19 cellular contexts compared by ENCODE assay signal in the genomic region with DNA sequence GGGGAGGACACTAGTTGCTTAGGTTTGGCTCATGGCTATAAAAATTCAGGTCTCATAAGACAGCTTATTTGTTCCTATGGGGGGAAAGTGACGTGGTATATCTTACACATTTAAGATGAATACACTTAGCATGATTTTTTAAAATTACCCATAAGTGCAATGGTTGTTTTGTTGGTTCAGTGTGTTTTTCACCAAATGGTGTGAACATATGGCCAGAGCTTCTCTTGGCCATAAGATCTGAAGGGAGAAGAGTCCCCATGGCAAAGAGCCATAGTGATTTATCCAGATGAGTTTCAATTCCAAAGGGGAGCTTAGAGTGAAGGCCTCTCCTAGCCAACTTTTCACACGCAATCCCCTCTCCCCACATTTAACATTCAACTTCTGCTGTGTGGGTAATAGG.
"Had no signal": no experiment of that assay in that cellular context is flagged by ENCODE, and none has a peak within 500 bp of the region (broad histone marks: within the 10 kb centered on the region; RNA-seq: fewer than 3 reads in every experiment).

No MANE protein-coding gene starts in this region.

- H3K9me3 ChIP-seq: gastrocnemius medialis, heart right ventricle, psoas muscle, right lobe of liver, testis, tibial nerve, upper lobe of right lung, vagina had no signal

- H3K4me3 ChIP-seq: gastrocnemius medialis, heart right ventricle, psoas muscle, right lobe of liver, testis, tibial nerve, upper lobe of right lung, vagina had no signal

- H3K27me3 ChIP-seq: gastrocnemius medialis, heart right ventricle, right lobe of liver, testis, tibial nerve, upper lobe of right lung, vagina had no signal

- DNase-seq: effector CD8-positive, alpha-beta T cell; gastrocnemius medialis; heart right ventricle; hypothalamus; mammary epithelial cell; naive thymus-derived CD4-positive, alpha-beta T cell; nephron progenitor cell; psoas muscle; retina; right lobe of liver; stimulated activated CD4-positive, alpha-beta T cell treated with anti-CD3 and anti-CD28 coated beads, Interleukin-15, amount 100 ng/mL, for 24 hours; stimulated activated CD4-positive, alpha-beta T cell treated with anti-CD3 and anti-CD28 coated beads, Interleukin-1b, Interleukin-23, amount 100 ng/mL, for 48 hours; stimulated activated CD4-positive, alpha-beta T cell treated with anti-CD3 and anti-CD28 coated beads, Interleukin-4, amount 100 ng/mL, for 24 hours; testis; upper lobe of right lung had no signal

- H3K4me1 ChIP-seq: right lobe of liver, testis, upper lobe of right lung had no signal

- H3K27ac ChIP-seq: gastrocnemius medialis, heart right ventricle, psoas muscle, right lobe of liver, testis, tibial nerve, upper lobe of right lung, vagina had no signal

- H3K36me3 ChIP-seq: gastrocnemius medialis, heart right ventricle, right lobe of liver, tibial nerve, upper lobe of right lung, vagina had no signal

- ATAC-seq: gastrocnemius medialis; heart right ventricle; left lobe of liver; naive thymus-derived CD4-positive, alpha-beta T cell; psoas muscle; right lobe of liver; stimulated activated memory B cell treated with anti-CD40 and anti-IgM and Interleukin-4, amounts not matched to agents 10 μg/mL and 1 μg/mL and 100 μg/mL, for 72 hours; upper lobe of right lung had no signal
